ENCODE assay signal across 13 cellular contexts in the genomic region with DNA sequence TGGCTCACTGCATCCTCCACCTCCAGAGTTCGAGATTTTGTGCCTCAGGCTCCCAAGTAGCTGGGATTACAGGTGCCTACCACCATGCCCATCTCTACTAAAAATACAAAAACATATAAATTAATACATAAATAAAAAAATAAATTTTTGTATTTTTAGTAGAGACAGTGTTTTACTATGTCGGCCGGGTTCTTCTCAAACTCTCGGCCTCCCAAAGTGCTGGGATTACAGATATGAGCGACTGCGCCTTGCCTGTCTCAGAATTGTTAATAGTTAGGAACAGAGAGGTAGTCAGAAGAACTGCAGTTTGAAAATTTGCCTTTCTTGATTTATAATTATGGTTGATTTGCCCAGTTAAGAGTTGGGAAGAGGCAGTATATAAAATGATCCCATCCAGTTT. TPM values are rescaled to one million over a fixed set of nuclear protein-coding genes. Genes with fewer than 3 reads are reported as not detected.
DNase-seq lines count a peak whose midpoint lies in the region; ATAC-seq and TF ChIP-seq lines count a peak whose summit lies in the region.
"Had no signal": no experiment of that assay in that cellular context is flagged by ENCODE, and none has a peak within 500 bp of the region (broad histone marks: within the 10 kb centered on the region; RNA-seq: fewer than 3 reads in every experiment).

No MANE protein-coding gene starts in this region.

- H3K27me3 Mint-ChIP-seq in CD4-positive, alpha-beta memory T cell = no peaks in the 10 kb centered on the region
- H3K27me3 Mint-ChIP-seq in IgD-negative memory B cell = no peaks in the 10 kb centered on the region
- H3K27me3 Mint-ChIP-seq in activated T-helper 2 cell treated with anti-CD3 and anti-CD28 coated beads, Interferon-gamma antibody, Interleukin-2, Interleukin-4, amounts not matched to agents 10 μg/mL and 5 μg/mL and 100 μg/mL, durations not matched to agents 14 hours and 24 hours and 36 hours (ENCODE audit: low read depth) = no peaks in the 10 kb centered on the region
- no peaks in the 10 kb centered on the region for H3K27me3 Mint-ChIP-seq in neural progenitor cell (ENCODE audit: insufficient read depth, low read depth)

- no peaks in the 10 kb centered on the region for H3K9me3 Mint-ChIP-seq in CD4-positive, alpha-beta memory T cell
- H3K9me3 Mint-ChIP-seq in IgD-negative memory B cell (peaks cover 0 to 1% (median 0%) of the 10 kb centered on the region in 3 donors), neural progenitor cell (no peaks in the 10 kb centered on the region)
- H3K9me3 Mint-ChIP-seq in activated T-helper 2 cell treated with anti-CD3 and anti-CD28 coated beads, Interferon-gamma antibody, Interleukin-2, Interleukin-4, amounts not matched to agents 10 μg/mL and 5 μg/mL and 100 μg/mL, durations not matched to agents 14 hours and 24 hours and 36 hours = no peaks in the 10 kb centered on the region

- no peak overlapping the region for H2AFZ ChIP-seq in neural progenitor cell (replicated peaks)

- H3K4me3 ChIP-seq in CD4-positive, alpha-beta memory T cell (ENCODE audit: low read length in 2 of 2) = no peak overlapping the region
- H3K4me3 ChIP-seq in neural progenitor cell = no peak overlapping the region
- H3K4me3 ChIP-seq: mucosa of descending colon had no signal

- TF ChIP-seq CTCF in neural progenitor cell (IDR thresholded peaks at IDR 0.05) = no peak

- peaks cover 63% of the 10 kb centered on the region for H3K4me1 ChIP-seq in CD4-positive, alpha-beta memory T cell (ENCODE audit: insufficient read depth, low read length)
- peaks cover 15% of the 10 kb centered on the region for H3K4me1 ChIP-seq in neural progenitor cell

- no peak for DNase-seq in CD4-positive, alpha-beta memory T cell
- no peak for DNase-seq in activated T-helper 2 cell treated with anti-CD3 and anti-CD28 coated beads, Interferon-gamma antibody, Interleukin-2, Interleukin-4, amounts not matched to agents 10 μg/mL and 5 μg/mL and 100 μg/mL, durations not matched to agents 14 hours and 24 hours and 36 hours (ENCODE audit: low spot score)
- no peak for DNase-seq in neural progenitor cell (ENCODE audit: low spot score)
- no peak for DNase-seq in DMS53 (lab: John Stamatoyannopoulos, UW)
- DNase-seq: mucosa of descending colon, NCI-H2107, NCI-H774, posterior cingulate gyrus, thyroid gland had no signal

- CTCF ChIA-PET in CD4-positive, alpha-beta memory T cell (lab: Charles Lee; ENCODE audit: partially characterized antibody) = interaction anchor here (3.6 to 12.3 kb wide), 3 partner anchors 16 to 185 kb away, joined by 47 to 240 read pairs (median 53); no protein-coding TSS in a partner anchor

- H3K79me2 ChIP-seq in neural progenitor cell (ENCODE audit: low read depth) = peaks cover 77% of the 10 kb centered on the region

- POLR2A ChIA-PET in CD4-positive, alpha-beta memory T cell (lab: Charles Lee; ENCODE audit: partially characterized antibody) = interaction anchor here (0.7 to 10.6 kb wide), 3 partner anchors 25 to 203 kb away, joined by 3 to 244 read pairs (median 33); a partner anchor contains a TSS

- peaks cover 24 to 50% of the 10 kb centered on the region in 2 donors for H3K36me3 Mint-ChIP-seq in CD4-positive, alpha-beta memory T cell
- H3K36me3 Mint-ChIP-seq in IgD-negative memory B cell = peaks cover 4% of the 10 kb centered on the region
- H3K36me3 Mint-ChIP-seq in activated T-helper 2 cell treated with anti-CD3 and anti-CD28 coated beads, Interferon-gamma antibody, Interleukin-2, Interleukin-4, amounts not matched to agents 10 μg/mL and 5 μg/mL and 100 μg/mL, durations not matched to agents 14 hours and 24 hours and 36 hours (ENCODE audit: low read depth) = peaks cover 55% of the 10 kb centered on the region
- peaks cover 7% of the 10 kb centered on the region for H3K36me3 Mint-ChIP-seq in neural progenitor cell

- H3K4me3 Mint-ChIP-seq in CD4-positive, alpha-beta memory T cell = peak overlapping the region; percentile 36 to 83 (median 72)
- H3K4me3 Mint-ChIP-seq in IgD-negative memory B cell (peak overlapping the region; percentile 57 to 98 (median 80)), neural progenitor cell (peak overlapping the region; percentile 70)
- peak overlapping the region; percentile 39 for H3K4me3 Mint-ChIP-seq in activated T-helper 2 cell treated with anti-CD3 and anti-CD28 coated beads, Interferon-gamma antibody, Interleukin-2, Interleukin-4, amounts not matched to agents 10 μg/mL and 5 μg/mL and 100 μg/mL, durations not matched to agents 14 hours and 24 hours and 36 hours (ENCODE audit: low read depth)

- H3K27ac Mint-ChIP-seq in CD4-positive, alpha-beta memory T cell = peak overlapping the region in 5 of 7 donors; percentile 60 to 99 (median 78)
- peak overlapping the region in 1 of 3 donors; percentile 43 for H3K27ac Mint-ChIP-seq in IgD-negative memory B cell
- H3K27ac Mint-ChIP-seq in activated T-helper 2 cell treated with anti-CD3 and anti-CD28 coated beads, Interferon-gamma antibody, Interleukin-2, Interleukin-4, amounts not matched to agents 10 μg/mL and 5 μg/mL and 100 μg/mL, durations not matched to agents 14 hours and 24 hours and 36 hours = no peak overlapping the region
- no peak overlapping the region for H3K27ac Mint-ChIP-seq in neural progenitor cell

- H3K27me3 ChIP-seq in CD4-positive, alpha-beta memory T cell (ENCODE audit: insufficient read depth, low read length) = no peaks in the 10 kb centered on the region
- no peaks in the 10 kb centered on the region for H3K27me3 ChIP-seq in neural progenitor cell
- H3K27me3 ChIP-seq: thyroid gland had no signal

- ATAC-seq in HG03457 (IDR thresholded peaks at IDR 0.05; ENCODE audit: unreplicated experiment) = no peak
- ATAC-seq in HG02763 (IDR thresholded peaks at IDR 0.05; ENCODE audit: unreplicated experiment) = no peak
- ATAC-seq: mucosa of descending colon had no signal

- intact Hi-C loops in CD4-positive, alpha-beta memory T cell (cut with micrococcal nuclease) = loop anchor here (5.0 to 10.0 kb wide), 4 partner anchors 37 to 334 kb away; a partner anchor contains a TSS
- intact Hi-C loops in activated T-helper 2 cell treated with anti-CD3 and anti-CD28 coated beads, Interferon-gamma antibody, Interleukin-2, Interleukin-4, amounts not matched to agents 10 μg/mL and 5 μg/mL and 100 μg/mL, durations not matched to agents 14 hours and 24 hours and 36 hours (cut with micrococcal nuclease) = loop anchor here (5.0 kb wide), 1 partner anchor 402 kb away; no protein-coding TSS in a partner anchor

- peaks cover 21% of the 10 kb centered on the region for H3K36me3 ChIP-seq in CD4-positive, alpha-beta memory T cell (ENCODE audit: insufficient read depth, low read length)
- H3K36me3 ChIP-seq in neural progenitor cell = no peaks in the 10 kb centered on the region

- peaks cover 47% of the 10 kb centered on the region for H4K20me1 ChIP-seq in neural progenitor cell (ENCODE audit: low read depth)

- H3K9me3 ChIP-seq in CD4-positive, alpha-beta memory T cell (ENCODE audit: control insufficient read depth in 1 of 2, low read length in 2 of 2) = no peaks in the 10 kb centered on the region
- no peaks in the 10 kb centered on the region for H3K9me3 ChIP-seq in neural progenitor cell (ENCODE audit: low read depth)
- H3K9me3 ChIP-seq: mucosa of descending colon, thyroid gland had no signal

- H3K4me2 ChIP-seq in neural progenitor cell = no peak overlapping the region

- no peak overlapping the region for H3K27ac ChIP-seq in CD4-positive, alpha-beta memory T cell (ENCODE audit: low read depth, low read length)
- H3K27ac ChIP-seq in neural progenitor cell = no peak overlapping the region
- H3K27ac ChIP-seq: C4-2B, thyroid gland had no signal

- no peak overlapping the region for H3K9ac ChIP-seq in neural progenitor cell

- peaks cover 43 to 78% (median 56%) of the 10 kb centered on the region in 4 donors for H3K4me1 Mint-ChIP-seq in CD4-positive, alpha-beta memory T cell
- H3K4me1 Mint-ChIP-seq in IgD-negative memory B cell (peaks cover 38 to 48% (median 41%) of the 10 kb centered on the region in 3 donors), neural progenitor cell (peaks cover 24% of the 10 kb centered on the region)
- H3K4me1 Mint-ChIP-seq in activated T-helper 2 cell treated with anti-CD3 and anti-CD28 coated beads, Interferon-gamma antibody, Interleukin-2, Interleukin-4, amounts not matched to agents 10 μg/mL and 5 μg/mL and 100 μg/mL, durations not matched to agents 14 hours and 24 hours and 36 hours (ENCODE audit: low read depth) = peaks cover 47% of the 10 kb centered on the region

- peaks cover 6% of the 10 kb centered on the region for H3F3A ChIP-seq in neural progenitor cell (ENCODE audit: low read depth)

RNA-seq across cellular contexts. Expression of a gene that starts 2.8 kb away (rescaled TPM):
- total RNA-seq in CD4-positive, alpha-beta memory T cell = 100 to 1,000 TPM; 121 TPM
- 100 to 1,000 TPM; 274 to 449 TPM for polyA plus RNA-seq in CD4-positive, alpha-beta memory T cell
- polyA plus RNA-seq in IgD-negative memory B cell = 361 TPM
- total RNA-seq in activated T-helper 2 cell treated with anti-CD3 and anti-CD28 coated beads, Interferon-gamma antibody, Interleukin-2, Interleukin-4, amounts not matched to agents 10 μg/mL and 5 μg/mL and 100 μg/mL, durations not matched to agents 14 hours and 24 hours and 36 hours = 45.2 and 48.1 TPM in 2 replicates
- 157 and 253 TPM in 2 replicates for total RNA-seq in neural progenitor cell (ENCODE audit: low replicate concordance)

RNA-seq across cellular contexts. Expression of a gene that starts 20.8 kb away (rescaled TPM):
- 10 to 100 TPM; 12.6 to 13.4 TPM for total RNA-seq in CD4-positive, alpha-beta memory T cell
- polyA plus RNA-seq in CD4-positive, alpha-beta memory T cell = 1 to 10 TPM; 8.8 to 9.0 TPM
- polyA plus RNA-seq in IgD-negative memory B cell = 15.9 TPM
- 17.7 and 19.4 TPM in 2 replicates for total RNA-seq in activated T-helper 2 cell treated with anti-CD3 and anti-CD28 coated beads, Interferon-gamma antibody, Interleukin-2, Interleukin-4, amounts not matched to agents 10 μg/mL and 5 μg/mL and 100 μg/mL, durations not matched to agents 14 hours and 24 hours and 36 hours
- 0.65 and 0.77 TPM in 2 replicates for total RNA-seq in neural progenitor cell (ENCODE audit: low replicate concordance)

Comparison
In these comparisons a context has a peak if more than half of its experiments do, and no peak if none do; other contexts are left out.
1. H3K27ac Mint-ChIP-seq: peak in CD4-positive, alpha-beta memory T cell (5 of 7); none in activated T-helper 2 cell treated with anti-CD3 and anti-CD28 coated beads, Interferon-gamma antibody, Interleukin-2, Interleukin-4, amounts not matched to agents 10 μg/mL and 5 μg/mL and 100 μg/mL, durations not matched to agents 14 hours and 24 hours and 36 hours (single experiment) and neural progenitor cell (single experiment).
2. Peak in every context shown above with its lines, with median percentiles within 50 percentile points of each other: H3K4me3 Mint-ChIP-seq.